11 cellular contexts compared by ENCODE assay signal in the genomic region with DNA sequence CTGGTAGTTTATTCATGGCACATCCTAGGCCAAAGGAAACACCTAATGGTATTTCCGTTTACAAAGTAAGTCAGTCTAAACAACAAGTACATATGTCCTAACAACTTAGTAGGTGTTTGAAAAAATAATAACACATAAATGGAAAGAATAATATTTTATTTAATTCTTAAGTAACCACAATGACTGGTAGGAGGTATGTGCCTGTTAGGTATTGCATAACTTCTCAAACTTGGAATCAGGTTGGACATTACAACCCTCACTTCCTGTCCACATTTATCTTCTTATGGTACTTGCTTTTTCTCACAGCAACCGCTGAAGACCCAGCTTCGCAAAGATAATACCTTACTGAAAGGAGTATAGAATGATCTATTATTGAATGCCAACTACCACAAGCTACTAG.
"Had no signal": no experiment of that assay in that cellular context is flagged by ENCODE, and none has a peak within 500 bp of the region (broad histone marks: within the 10 kb centered on the region; RNA-seq: fewer than 3 reads in every experiment).

No MANE protein-coding gene starts in this region.

- H3K4me1 ChIP-seq: breast epithelium, esophagus squamous epithelium, neural progenitor cell, parathyroid adenoma had no signal

- H3K27ac Mint-ChIP-seq: activated CD4-positive, alpha-beta T cell treated with anti-CD3 and anti-CD28 coated beads for 36 hours; activated naive CD4-positive, alpha-beta T cell treated with anti-CD3 and anti-CD28 coated beads, Interleukin-2, amount 50 U/mL, for 24 hours; mesothelial cell of epicardium; neural progenitor cell had no signal

- H3K4me3 Mint-ChIP-seq: activated CD4-positive, alpha-beta T cell treated with anti-CD3 and anti-CD28 coated beads for 36 hours; activated naive CD4-positive, alpha-beta T cell treated with anti-CD3 and anti-CD28 coated beads, Interleukin-2, amount 50 U/mL, for 24 hours; mesothelial cell of epicardium; neural progenitor cell had no signal

- H2AFZ ChIP-seq: hepatocyte, neural progenitor cell, parathyroid adenoma had no signal

- H3K9me3 Mint-ChIP-seq: activated naive CD4-positive, alpha-beta T cell treated with anti-CD3 and anti-CD28 coated beads, Interleukin-2, amount 50 U/mL, for 24 hours; mesothelial cell of epicardium; neural progenitor cell had no signal

- H3K9ac ChIP-seq: neural progenitor cell, parathyroid adenoma had no signal

- H3K4me1 Mint-ChIP-seq: neural progenitor cell had no signal

- H3K4me2 ChIP-seq: hepatocyte, neural progenitor cell had no signal

- H3K79me2 ChIP-seq: hepatocyte, parathyroid adenoma had no signal

- H3K27me3 Mint-ChIP-seq: activated CD4-positive, alpha-beta T cell treated with anti-CD3 and anti-CD28 coated beads for 36 hours; activated naive CD4-positive, alpha-beta T cell treated with anti-CD3 and anti-CD28 coated beads, Interleukin-2, amount 50 U/mL, for 24 hours had no signal

- H3K9me3 ChIP-seq: breast epithelium, esophagus squamous epithelium had no signal

- H3K4me3 ChIP-seq: breast epithelium, esophagus squamous epithelium, hepatocyte, neural progenitor cell, skin epidermis had no signal

- DNase-seq: activated CD4-positive, alpha-beta T cell treated with anti-CD3 and anti-CD28 coated beads for 36 hours; amniotic stem cell; esophagus squamous epithelium had no signal

- H3K27me3 ChIP-seq: breast epithelium, esophagus squamous epithelium, hepatocyte, neural progenitor cell had no signal

- H3K36me3 ChIP-seq: neural progenitor cell had no signal

- H3K27ac ChIP-seq: breast epithelium, esophagus squamous epithelium, hepatocyte, neural progenitor cell, parathyroid adenoma, skin epidermis, VCaP had no signal
